8 cellular contexts compared by ENCODE assay signal in the genomic region with DNA sequence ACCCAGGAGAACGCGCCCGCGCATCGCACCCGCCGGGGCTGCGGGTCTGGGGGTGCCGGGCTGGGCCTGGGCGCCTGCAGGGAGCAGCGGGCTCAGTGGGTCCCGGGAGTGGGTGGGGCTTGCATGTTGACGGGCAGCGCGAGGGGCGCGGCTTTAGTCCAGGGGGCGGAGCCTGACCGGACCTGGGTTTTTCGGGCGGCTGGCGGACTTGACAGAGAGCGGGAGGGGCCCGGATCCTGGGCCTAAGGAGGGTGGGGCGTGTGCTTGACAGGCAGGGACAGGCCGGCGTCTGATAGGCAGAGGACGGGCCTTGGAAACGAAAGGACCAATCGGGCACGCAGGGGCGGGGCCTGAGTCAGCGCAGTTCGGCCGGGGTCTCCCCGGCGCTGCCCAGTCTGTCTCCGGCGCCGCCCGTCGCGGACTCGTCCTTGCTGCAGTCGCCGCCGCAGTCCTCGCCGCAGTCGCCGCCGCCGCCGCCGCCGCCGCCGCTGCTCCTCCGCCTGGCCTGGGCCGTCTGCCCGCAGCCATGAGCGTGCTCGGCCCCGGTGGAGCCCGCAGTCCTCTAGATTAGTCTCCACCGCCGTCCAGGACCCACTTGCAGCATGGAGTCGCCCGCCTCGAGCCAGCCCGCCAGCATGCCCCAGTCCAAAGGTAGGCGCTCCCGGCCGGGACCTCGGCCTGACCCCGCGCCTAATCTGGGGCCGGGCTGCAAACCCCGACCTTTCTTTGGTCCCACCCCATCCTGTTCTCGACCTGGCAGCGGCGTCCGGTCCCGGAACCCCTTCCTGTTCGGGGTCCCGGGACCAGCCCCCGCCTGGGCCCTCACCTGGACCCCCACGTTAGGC. TPM values are rescaled to one million over a fixed set of nuclear protein-coding genes. Genes with fewer than 3 reads are reported as not detected.
A peak's percentile ranks its signal among the peaks of the same experiment; 100 is the strongest.
DNase-seq lines count a peak whose midpoint lies in the region; FAIRE-seq and TF ChIP-seq lines count a peak whose summit lies in the region.

TSS of gene MAP2K3 (plus strand) at position 393 of the 845 bp plus-strand sequence. CDS start at position 603, 210 bp downstream.

- FAIRE-seq in H1 (lab: Jason Lieb, UNC), result no peak

- no peak within 1 kb of the TSS for H3K14ac ChIP-seq in H1 (ENCODE audit: insufficient read length)
- H3K14ac ChIP-seq in mesenchymal stem cell (ENCODE audit: low read length in 2 of 2), result peak within 1 kb of the TSS in 1 of 2 experiments; percentile 97

- H3K4me2 ChIP-seq in H1 (ENCODE audit: insufficient read depth in 1 of 2, low read depth in 2 of 2, low read length in 2 of 2) (peak within 1 kb of the TSS; percentile 83 to 91), mesenchymal stem cell (ENCODE audit: low read length, poor library complexity, severe bottlenecking) (peak within 1 kb of the TSS; percentile 93)

- POLR2A ChIA-PET in H1 (lab: Charles Lee; ENCODE audit: partially characterized antibody), result interaction anchor here (0.7 to 1.1 kb wide), 4 partner anchors 9 to 83 kb away, joined by 3 to 5 read pairs (median 4); no protein-coding TSS in a partner anchor

- no peak within 1 kb of the TSS for H3K23ac ChIP-seq in H1 (ENCODE audit: insufficient read length)
- peak within 1 kb of the TSS in 1 of 2 experiments; percentile 17 for H3K23ac ChIP-seq in mesenchymal stem cell (ENCODE audit: low read length in 2 of 2)

- peak within 1 kb of the TSS; percentile 33 for H3K4ac ChIP-seq in H1 (replicated peaks; ENCODE audit: insufficient read length, low read depth, low read length)
- H3K4ac ChIP-seq in mesenchymal stem cell (ENCODE audit: low read depth in 1 of 2, low read length in 2 of 2), result peak within 1 kb of the TSS; percentile 57 to 92

- 2% methylated on average over 52 of the region's 88 CpGs; no CpG with 5 or more reads in 1 of the 2 experiments for WGBS in H1 (ENCODE audit: extremely low coverage in 1 of 2, insufficient coverage in 1 of 2, insufficient read length in 1 of 2, insufficient replicate concordance in 2 of 2, low coverage in 1 of 2, low lambda C conversion rate in 2 of 2, missing lambda C conversion rate in 1 of 2), 2 experiments
- under 1% methylated on average over 65 of the region's 88 CpGs for WGBS in mesenchymal stem cell

- H3K79me1 ChIP-seq in H1 (ENCODE audit: low read depth, low read length) (peaks cover 12% of the 10 kb centered on the region), mesenchymal stem cell (replicated peaks; ENCODE audit: low read length, poor library complexity, severe bottlenecking) (no peaks in the 10 kb centered on the region)

- no peak within 1 kb of the TSS for H2AK5ac ChIP-seq in H1 (ENCODE audit: low read depth, low read length)
- peak within 1 kb of the TSS; percentile 43 for H2AK5ac ChIP-seq in mesenchymal stem cell (ENCODE audit: low read length, severe bottlenecking)

- TF ChIP-seq POLR2A in H1 (IDR thresholded peaks at IDR 0.05; ENCODE audit: control extremely low read depth in 1 of 2, low read depth in 2 of 2, low read length in 2 of 2), result peak in 1 of 2 experiments; percentile 86; a peak in 2 of 3 replicates

- no peak within 1 kb of the TSS for H4K91ac ChIP-seq in H1 (replicated peaks; ENCODE audit: insufficient read length, low read length)
- H4K91ac ChIP-seq in mesenchymal stem cell (ENCODE audit: low read length), result no peak within 1 kb of the TSS

- H3K4me1 ChIP-seq in H1 (replicated peaks in 1 of 4; ENCODE audit: control insufficient read depth in 3 of 4, insufficient read depth in 4 of 4, low read length in 3 of 4) (peaks cover 0 to 19% (median 10%) of the 10 kb centered on the region in 4 experiments; a peak in 6 of 7 replicates), mesenchymal stem cell (ENCODE audit: control insufficient read depth, insufficient read depth, low read depth, low read length) (peaks cover 58% of the 10 kb centered on the region)

- H3K9ac ChIP-seq in H1 (replicated peaks in 1 of 4; ENCODE audit: extremely low read depth in 1 of 4, low read depth in 3 of 4, low read length in 3 of 4) (peak within 1 kb of the TSS in 3 of 4 experiments; percentile 43 to 58 (median 56); a peak in 6 of 7 replicates), mesenchymal stem cell (ENCODE audit: low read length) (peak within 1 kb of the TSS; percentile 97)

- H3K4me3 ChIP-seq in H1 (ENCODE audit: extremely low read depth in 1 of 4, insufficient read depth in 2 of 4, low read depth in 3 of 4, low read length in 4 of 4) (peak within 1 kb of the TSS; percentile 47 to 81 (median 68)), mesenchymal stem cell (ENCODE audit: insufficient read depth in 1 of 2, low read depth in 1 of 2, low read length in 2 of 2) (peak within 1 kb of the TSS; percentile 78 to 99)

- TF ChIP-seq CTCF in GM20000 (IDR thresholded peaks at IDR 0.05; ENCODE audit: extremely low read depth, missing control alignments), result no peak
- no peak for TF ChIP-seq CTCF in H1 (IDR thresholded peaks at IDR 0.05; ENCODE audit: control extremely low read depth in 1 of 3, insufficient read depth in 1 of 3, low read depth in 1 of 3, low read length in 3 of 3)

- TF ChIP-seq EP300 in H1 (IDR thresholded peaks at IDR 0.05; ENCODE audit: borderline replicate concordance in 1 of 2, low read depth in 2 of 2, low read length in 2 of 2), result no peak

- H4K8ac ChIP-seq in H1 (ENCODE audit: extremely low read depth, insufficient read depth, low read length) (peak within 1 kb of the TSS; percentile 3), mesenchymal stem cell (ENCODE audit: low read length) (peak within 1 kb of the TSS; percentile 56)

- H3K18ac ChIP-seq in H1 (ENCODE audit: extremely low read depth, low read length) (peak within 1 kb of the TSS; percentile 60), mesenchymal stem cell (ENCODE audit: low read depth in 1 of 2, low read length in 2 of 2) (peak within 1 kb of the TSS; percentile 89 to 94)

- DNase-seq in CMK (ENCODE audit: low read depth) (peak; percentile 98), GM20000 (ENCODE audit: low spot score) (peak; percentile 99), HT-29 (ENCODE audit: low spot score) (peak; percentile 94), NOMO-1 treated with DMSO at 0.1 percent for 48 hours (lab: John Stamatoyannopoulos, UW; ENCODE audit: unreplicated experiment) (peak; percentile 99), H1 (ENCODE audit: low read depth in 1 of 2, low spot score in 2 of 2) (peak; percentile 98), mesenchymal stem cell (peak; percentile 99)
- peak; percentile 94 for DNase-seq in activated CD8-positive, alpha-beta memory T cell treated with anti-CD3 and anti-CD28 coated beads for 4 hours (ENCODE audit: low read depth in 2 of 2)
- DNase-seq in stimulated activated CD8-positive, alpha-beta memory T cell treated with anti-CD3 and anti-CD28 coated beads, Interleukin-12 subunit alpha, Interleukin-12 subunit beta, amount 100 ng/mL, for 4 hours (ENCODE audit: low read depth), result peak; percentile 96

- H2BK5ac ChIP-seq in H1 (ENCODE audit: low read depth, low read length) (no peak within 1 kb of the TSS), mesenchymal stem cell (ENCODE audit: low read depth, low read length, poor library complexity, severe bottlenecking) (peak within 1 kb of the TSS; percentile 15)

- no peak within 1 kb of the TSS for H4K5ac ChIP-seq in H1 (ENCODE audit: insufficient read length, low read depth, low read length)

- H2BK120ac ChIP-seq in H1 (replicated peaks; ENCODE audit: low read depth, low read length) (no peak within 1 kb of the TSS), mesenchymal stem cell (ENCODE audit: low read depth, low read length) (peak within 1 kb of the TSS; percentile 45)

- H3K27ac ChIP-seq in H1 (ENCODE audit: low read depth, low read length), result no peak within 1 kb of the TSS
- peak within 1 kb of the TSS; percentile 89 for H3K27ac ChIP-seq in mesenchymal stem cell (ENCODE audit: low read length, poor library complexity, severe bottlenecking)

- peaks cover 8% of the 10 kb centered on the region; the same call in 1 of the 2 replicates for H3K23me2 ChIP-seq in H1 (ENCODE audit: low read depth, low read length)

- H4K20me1 ChIP-seq in H1 (replicated peaks in 1 of 2; ENCODE audit: control insufficient read depth in 1 of 2, insufficient read depth in 2 of 2, low read length in 2 of 2), result peaks cover 0 to 5% of the 10 kb centered on the region in 2 experiments

- H2BK20ac ChIP-seq in H1 (ENCODE audit: low read length), result no peak within 1 kb of the TSS

- H2AFZ ChIP-seq in H1 (ENCODE audit: low read length) (no peak within 1 kb of the TSS), mesenchymal stem cell (ENCODE audit: low read depth, low read length) (peak within 1 kb of the TSS; percentile 70)

- peaks cover 0 to 33% of the 10 kb centered on the region in 2 experiments; a peak in 2 of 4 replicates for H3K79me2 ChIP-seq in H1 (ENCODE audit: control insufficient read depth in 1 of 2, insufficient read depth in 2 of 2, low read length in 2 of 2)

- no peak within 1 kb of the TSS for H3K56ac ChIP-seq in H1 (replicated peaks; ENCODE audit: insufficient read length, low read depth, low read length)

- no peak within 1 kb of the TSS for H2BK15ac ChIP-seq in H1 (ENCODE audit: low read length)
- peak within 1 kb of the TSS; percentile 87 for H2BK15ac ChIP-seq in mesenchymal stem cell (ENCODE audit: low read depth, poor library complexity, severe bottlenecking)

- no peaks in the 10 kb centered on the region for H3K9me3 ChIP-seq in H1 (ENCODE audit: insufficient read depth in 2 of 2, low read depth in 1 of 2, low read length in 1 of 2)
- no peaks in the 10 kb centered on the region for H3K9me3 ChIP-seq in mesenchymal stem cell (ENCODE audit: control insufficient read depth, low read length)

- peaks cover 9 to 25% (median 18%) of the 10 kb centered on the region in 4 experiments for H3K27me3 ChIP-seq in H1 (replicated peaks in 1 of 4; ENCODE audit: control insufficient read depth in 3 of 4, extremely low read depth in 1 of 4, insufficient read depth in 3 of 4, low read length in 3 of 4)
- H3K27me3 ChIP-seq in mesenchymal stem cell (ENCODE audit: control insufficient read depth in 1 of 2, insufficient read depth in 1 of 2, low read length in 2 of 2), result no peaks in the 10 kb centered on the region

- no peak for TF ChIP-seq RAD21 in H1 (IDR thresholded peaks at IDR 0.05 in 1 of 2, conservative IDR thresholded peaks at IDR 0.05 in 1 of 2; ENCODE audit: low read depth in 2 of 2, low read length in 2 of 2)

- H3K36me3 ChIP-seq in H1 (ENCODE audit: control insufficient read depth in 2 of 4, insufficient read depth in 4 of 4, low read length in 3 of 4) (no peaks in the 10 kb centered on the region), mesenchymal stem cell (ENCODE audit: control insufficient read depth in 1 of 2, insufficient read depth in 2 of 2, low read depth in 1 of 2, low read length in 2 of 2) (peaks cover 4 to 9% of the 10 kb centered on the region in 2 experiments)

- H2BK12ac ChIP-seq in H1 (ENCODE audit: low read depth, low read length) (no peak within 1 kb of the TSS), mesenchymal stem cell (ENCODE audit: low read length in 2 of 2) (peak within 1 kb of the TSS; percentile 45 to 78)

- CTCF ChIA-PET in H1 (lab: Charles Lee; ENCODE audit: partially characterized antibody), result interaction anchor here (0.7 to 2.4 kb wide), 8 partner anchors 8 to 155 kb away, joined by 3 to 7 read pairs (median 4); partner anchors contain the start of gene KCNJ12

RNA-seq across cellular contexts. Expression of gene MAP2K3, which starts in this region (rescaled TPM):
- total RNA-seq in HT-29 (2014; rRNA removed; shearing (Covaris generic)), result 65.0 and 89.9 TPM in 2 replicates
- total RNA-seq in H1 (2021; fragmentation: NEBNext Ultra II Directional; extraction: Animal tissue kit (Norgen Biotek cat#: 25700)), result 32.4 and 33.5 TPM in 2 replicates
- polyA plus RNA-seq in H1 (2011; rRNA removed), result 16.9 and 24.3 TPM in 2 replicates
- polyA plus RNA-seq in H1 (2011; cell fraction: cytosol; rRNA removed), result 15.7 TPM
- 17.8 TPM for polyA plus RNA-seq in H1 (2011; cell fraction: nucleus; rRNA removed)
- 17.6 to 31.6 TPM (median 28.7 TPM) in 4 replicates for polyA plus RNA-seq in H1 (2012, experiment 1 of 2)
- 29.4 TPM for polyA plus RNA-seq in H1 (2012, experiment 2 of 2)
- polyA plus RNA-seq in H1 (2013, experiment 1 of 2), result 19.3 TPM
- polyA plus RNA-seq in H1 (2013, experiment 2 of 2), result 20.9 TPM
- 8.4 and 10.1 TPM in 2 replicates for polyA minus RNA-seq in H1 (2011; rRNA and poly(A)+ RNA removed)
- 8.6 TPM for polyA minus RNA-seq in H1 (2011; cell fraction: cytosol; rRNA and poly(A)+ RNA removed)
- polyA minus RNA-seq in H1 (2011; cell fraction: nucleus; rRNA and poly(A)+ RNA removed), result 13.8 TPM
- 25.0 TPM for polyA plus RNA-seq in mesenchymal stem cell (2013, experiment 1 of 2)
- polyA plus RNA-seq in mesenchymal stem cell (2013, experiment 2 of 2), result 24.1 TPM
